8 cellular contexts compared by ENCODE assay signal in genomic region chr6:89432875-89433636, GRCh38. TPM values are rescaled to one million over a fixed set of nuclear protein-coding genes. Genes with fewer than 3 reads are reported as not detected.
A peak's percentile ranks its signal among the peaks of the same experiment; 100 is the strongest.
DNase-seq lines count a peak whose midpoint lies in the region; FAIRE-seq and TF ChIP-seq lines count a peak whose summit lies in the region.

Gene ANKRD6, plus strand, starts transcription at chr6:89433152. Its CDS starts 133,825 bp downstream, at chr6:89566977.

- H3K14ac ChIP-seq in H9 (ENCODE audit: insufficient read depth, low read length), result peak within 1 kb of the TSS; percentile 67; the same call in 1 of the 2 replicates

- WGBS in H9 (ENCODE audit: extremely low coverage, insufficient read length, low lambda C conversion rate), result no CpG with 5 or more reads among the region's 86 CpGs
- WGBS in sigmoid colon, 2 donors, result 1% methylated on average over 86 of the region's 86 CpGs

- H4K5ac ChIP-seq in H9 (ENCODE audit: insufficient read length, low read depth, low read length), result no peak within 1 kb of the TSS

- H3K36me3 ChIP-seq in MG63, result no peaks in the 10 kb centered on the region
- H3K36me3 ChIP-seq in astrocyte (ENCODE audit: insufficient read depth, low read length), result no peaks in the 10 kb centered on the region
- no peaks in the 10 kb centered on the region for H3K36me3 ChIP-seq in sigmoid colon

- H3K4ac ChIP-seq in H9 (ENCODE audit: low read depth, low read length), result no peak within 1 kb of the TSS

- no peaks in the 10 kb centered on the region for H3K79me2 ChIP-seq in H9 (ENCODE audit: insufficient read depth, low read length)
- H3K79me2 ChIP-seq in astrocyte (ENCODE audit: insufficient read depth, low read length), result no peaks in the 10 kb centered on the region

- no peak within 1 kb of the TSS for H4K8ac ChIP-seq in H9 (replicated peaks; ENCODE audit: insufficient read length, low read depth, low read length)

- H3K4me2 ChIP-seq in H9 (ENCODE audit: insufficient read depth, insufficient read length, low read length), result peak within 1 kb of the TSS; percentile 45
- H3K4me2 ChIP-seq in astrocyte (ENCODE audit: low read length), result peak within 1 kb of the TSS; percentile 89

- TF ChIP-seq EP300 in sigmoid colon (IDR thresholded peaks at IDR 0.05), result no peak

- TF ChIP-seq CTCF in H9 (conservative IDR thresholded peaks at IDR 0.05) (peak; percentile 82), astrocyte (IDR thresholded peaks at IDR 0.05; ENCODE audit: insufficient read depth, low read depth, low read length) (peak; percentile 44), sigmoid colon (IDR thresholded peaks at IDR 0.05) (peak; percentile 44 to 85 (median 64))

- H2BK5ac ChIP-seq in H9 (ENCODE audit: insufficient read length, low read length), result no peak within 1 kb of the TSS

- H3T11ph ChIP-seq in H9 (ENCODE audit: low read length), result no peak within 1 kb of the TSS

- H2AK5ac ChIP-seq in H9 (ENCODE audit: insufficient read length, low read length), result no peak within 1 kb of the TSS

- H3K4me3 ChIP-seq in GM08714 (ENCODE audit: low read length) (peak within 1 kb of the TSS; percentile 65), MG63 (peak within 1 kb of the TSS; percentile 39), astrocyte (ENCODE audit: insufficient read depth, low read depth, low read length) (peak within 1 kb of the TSS; percentile 57), sigmoid colon (peak within 1 kb of the TSS; percentile 90 to 99 (median 92))

- DNase-seq in H9 (peak; percentile 73), MG63 (peak; percentile 57), astrocyte (ENCODE audit: low read depth) (no peak), hypothalamus (lab: John Stamatoyannopoulos, UW) (peak in 47 of 51 donors; percentile 8 to 83 (median 40)), sigmoid colon (peak; percentile 83), cortex of kidney (lab: John Stamatoyannopoulos, UW) (no peak)
- peak; percentile 83 for DNase-seq in T-helper 2 cell treated with Interferon-gamma antibody and Interleukin-4, amounts not matched to agents 5 μg/mL and 100 μg/mL, for 36 hours (ENCODE audit: low spot score)

- no peak within 1 kb of the TSS for H3K27ac Mint-ChIP-seq in H9
- no peak within 1 kb of the TSS for H3K27ac Mint-ChIP-seq in T-helper 2 cell treated with Interferon-gamma antibody and Interleukin-4, amounts not matched to agents 5 μg/mL and 100 μg/mL, for 36 hours
- H3K27ac Mint-ChIP-seq in astrocyte (ENCODE audit: unreplicated experiment), result peak within 1 kb of the TSS; percentile 2

- H2BK12ac ChIP-seq in H9 (ENCODE audit: insufficient read length, low read depth, low read length), result no peak within 1 kb of the TSS

- H3K9me3 Mint-ChIP-seq in H9, result no peaks in the 10 kb centered on the region
- H3K9me3 Mint-ChIP-seq in T-helper 2 cell treated with Interferon-gamma antibody and Interleukin-4, amounts not matched to agents 5 μg/mL and 100 μg/mL, for 36 hours, result no peaks in the 10 kb centered on the region
- no peaks in the 10 kb centered on the region for H3K9me3 Mint-ChIP-seq in astrocyte (ENCODE audit: unreplicated experiment)

- H3K9me3 ChIP-seq in H9 (ENCODE audit: control insufficient read depth, low read depth, low read length), result no peaks in the 10 kb centered on the region
- H3K9me3 ChIP-seq in MG63, result no peaks in the 10 kb centered on the region
- no peaks in the 10 kb centered on the region for H3K9me3 ChIP-seq in astrocyte (ENCODE audit: insufficient read depth, low read depth, low read length)
- no peaks in the 10 kb centered on the region for H3K9me3 ChIP-seq in sigmoid colon

- H3K79me1 ChIP-seq in H9 (ENCODE audit: insufficient read depth, low read depth, low read length, poor library complexity, severe bottlenecking), result no peaks in the 10 kb centered on the region

- H3K9ac ChIP-seq in H9 (ENCODE audit: extremely low read depth, insufficient read length, low read length), result peak within 1 kb of the TSS; percentile 1
- H3K9ac ChIP-seq in astrocyte (ENCODE audit: low read length), result peak within 1 kb of the TSS; percentile 67

- intact Hi-C loops in sigmoid colon (cut with DNase I), result loop anchor here (1.0 to 10.0 kb wide), 3 partner anchors 61 to 392 kb away; partner anchors contain the start of gene CASP8AP2

- H3K18ac ChIP-seq in H9 (ENCODE audit: insufficient read length, low read depth, low read length), result no peak within 1 kb of the TSS

- H3K27ac ChIP-seq in H9 (ENCODE audit: insufficient read length, low read depth, low read length) (no peak within 1 kb of the TSS), astrocyte (ENCODE audit: low read depth, low read length) (no peak within 1 kb of the TSS), sigmoid colon (peak within 1 kb of the TSS in 2 of 4 donors; percentile 49 to 62)

- H2AFZ ChIP-seq in H9 (ENCODE audit: low read length) (no peak within 1 kb of the TSS), astrocyte (ENCODE audit: low read depth, low read length) (peak within 1 kb of the TSS; percentile 86)

- H3K4me1 ChIP-seq in H9 (ENCODE audit: insufficient read depth, low read length) (no peaks in the 10 kb centered on the region), astrocyte (ENCODE audit: insufficient read depth, low read length) (peaks cover 13% of the 10 kb centered on the region), sigmoid colon (peaks cover 0 to 27% (median 10%) of the 10 kb centered on the region in 4 donors)

- H3K4me1 Mint-ChIP-seq in H9 (peaks cover 25 to 27% of the 10 kb centered on the region in 2 experiments), astrocyte (ENCODE audit: low read depth, unreplicated experiment) (peaks cover 15% of the 10 kb centered on the region)
- peaks cover 11% of the 10 kb centered on the region for H3K4me1 Mint-ChIP-seq in T-helper 2 cell treated with Interferon-gamma antibody and Interleukin-4, amounts not matched to agents 5 μg/mL and 100 μg/mL, for 36 hours (ENCODE audit: low read depth)

- no peak for FAIRE-seq in astrocyte (lab: Jason Lieb, UNC)

- no peak within 1 kb of the TSS for H3K23ac ChIP-seq in H9 (ENCODE audit: insufficient read length, low read depth, low read length)

- peak within 1 kb of the TSS; percentile 64 to 85 for H3K4me3 Mint-ChIP-seq in H9
- peak within 1 kb of the TSS; percentile 82 for H3K4me3 Mint-ChIP-seq in T-helper 2 cell treated with Interferon-gamma antibody and Interleukin-4, amounts not matched to agents 5 μg/mL and 100 μg/mL, for 36 hours
- peak within 1 kb of the TSS; percentile 83 for H3K4me3 Mint-ChIP-seq in astrocyte (ENCODE audit: unreplicated experiment)

- no peak within 1 kb of the TSS for H4K91ac ChIP-seq in H9 (ENCODE audit: insufficient read length, low read depth, low read length)

- H3K27me3 ChIP-seq in H9 (ENCODE audit: insufficient read depth, low read length) (no peaks in the 10 kb centered on the region; the same call in 1 of the 2 replicates), MG63 (peaks cover 6% of the 10 kb centered on the region), astrocyte (ENCODE audit: insufficient read depth, low read length) (peaks cover 9% of the 10 kb centered on the region), sigmoid colon (no peaks in the 10 kb centered on the region)

- no peak within 1 kb of the TSS for H3K56ac ChIP-seq in H9 (ENCODE audit: insufficient read length, low read depth, low read length)

- H2BK120ac ChIP-seq in H9 (ENCODE audit: low read depth, low read length, poor library complexity, severe bottlenecking), result no peak within 1 kb of the TSS

- H4K20me1 ChIP-seq in H9 (ENCODE audit: control insufficient read depth, insufficient read depth, insufficient read length) (no peaks in the 10 kb centered on the region), astrocyte (ENCODE audit: insufficient read depth, low read length) (no peaks in the 10 kb centered on the region)

- peaks cover 71% of the 10 kb centered on the region for H3K27me3 Mint-ChIP-seq in H9 (ENCODE audit: low read depth)
- peaks cover 56% of the 10 kb centered on the region for H3K27me3 Mint-ChIP-seq in T-helper 2 cell treated with Interferon-gamma antibody and Interleukin-4, amounts not matched to agents 5 μg/mL and 100 μg/mL, for 36 hours (ENCODE audit: low read depth)
- H3K27me3 Mint-ChIP-seq in astrocyte (ENCODE audit: low read depth, unreplicated experiment), result peaks cover 15% of the 10 kb centered on the region

- H3K36me3 Mint-ChIP-seq in H9 (ENCODE audit: insufficient read depth in 1 of 3, low read depth in 3 of 3) (no peaks in the 10 kb centered on the region), astrocyte (ENCODE audit: low read depth, unreplicated experiment) (no peaks in the 10 kb centered on the region)
- no peaks in the 10 kb centered on the region for H3K36me3 Mint-ChIP-seq in T-helper 2 cell treated with Interferon-gamma antibody and Interleukin-4, amounts not matched to agents 5 μg/mL and 100 μg/mL, for 36 hours (ENCODE audit: low read depth)

- H2BK15ac ChIP-seq in H9 (ENCODE audit: low read depth, low read length), result no peak within 1 kb of the TSS

- H2BK20ac ChIP-seq in H9 (ENCODE audit: low read depth, low read length, poor library complexity, severe bottlenecking), result no peak within 1 kb of the TSS

- H3K23me2 ChIP-seq in H9 (ENCODE audit: insufficient read length, low read depth, low read length, poor library complexity, severe bottlenecking), result peaks cover 7% of the 10 kb centered on the region

- TF ChIP-seq POLR2A in sigmoid colon (IDR thresholded peaks at IDR 0.05), result no peak

RNA-seq across cellular contexts. Expression of gene ANKRD6, which starts in this region (rescaled TPM):
- total RNA-seq in H9 (2021) (5.4 and 5.6 TPM in 2 replicates), astrocyte (13.5 and 14.0 TPM in 2 replicates), sigmoid colon (10 to 100 TPM in 3 of 4 donors, 1 to 10 TPM in 1; 8.0 to 21.6 (median 17.3) TPM)
- total RNA-seq in MG63 (2014; rRNA removed; shearing (Covaris generic); ENCODE audit: low replicate concordance), result 0.27 and 7.1 TPM in 2 replicates
- 1 to 10 TPM; 1.7 to 4.8 (median 2.3) TPM for polyA plus RNA-seq in sigmoid colon

Comparison
In these comparisons a context has a peak if more than half of its experiments do, and no peak if none do; other contexts are left out.
1. H3K4me3 ChIP-seq: peak in every context shown above with its lines; median percentile 92 in sigmoid colon; 65 in GM08714; 57 in astrocyte; 39 in MG63.
2. DNase-seq: peak in H9 (single experiment), MG63 (single experiment), T-helper 2 cell treated with Interferon-gamma antibody and Interleukin-4, amounts not matched to agents 5 μg/mL and 100 μg/mL, for 36 hours (single experiment), hypothalamus (47 of 51) and sigmoid colon (single experiment); none in astrocyte (single experiment) and cortex of kidney (single experiment).
3. Peak in every context shown above with its lines, with median percentiles within 50 percentile points of each other: H3K4me3 Mint-ChIP-seq and CTCF ChIP-seq.